ENCODE assay signal across 28 cellular contexts in the genomic region with DNA sequence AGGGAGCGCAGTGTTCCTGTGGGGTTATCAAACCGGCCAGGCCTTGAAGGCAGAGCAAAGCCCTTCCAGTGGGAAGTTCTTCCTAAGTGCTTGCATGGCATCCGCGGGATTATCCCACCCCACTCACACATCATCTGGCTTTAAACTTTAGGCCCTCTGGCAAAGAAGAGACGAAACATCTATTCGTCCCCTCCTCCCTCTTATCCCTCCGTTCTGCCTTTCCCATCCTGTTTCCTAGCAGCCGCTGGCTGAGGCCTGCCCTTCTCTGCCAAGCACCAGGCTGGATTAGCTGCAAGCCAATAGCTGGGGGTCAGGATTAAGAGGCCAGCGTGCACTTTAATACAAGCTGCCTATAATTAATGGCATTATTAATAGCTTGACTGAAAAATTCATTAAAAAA.
"Had no signal": no experiment of that assay in that cellular context is flagged by ENCODE, and none has a peak within 500 bp of the region (broad histone marks: within the 10 kb centered on the region; RNA-seq: fewer than 3 reads in every experiment).

No MANE protein-coding gene starts in this region.

- H3K4me3 Mint-ChIP-seq: activated naive CD4-positive, alpha-beta T cell treated with anti-CD3 and anti-CD28 coated beads for 36 hours; activated naive CD8-positive, alpha-beta T cell treated with anti-CD3 and anti-CD28 coated beads, Interleukin-2, amount 10 ng/mL, durations not matched to agents 7 days and 5 days; activated T-cell treated with anti-CD3 and anti-CD28 coated beads, Interleukin-2, amount 50 U/mL, for 4 hours; central memory CD8-positive, alpha-beta T cell; effector memory CD8-positive, alpha-beta T cell; mesothelial cell of epicardium; natural killer cell; stimulated activated memory B cell treated with anti-CD40 and anti-IgM and Interleukin-4, amounts not matched to agents 10 μg/mL and 1 μg/mL and 100 μg/mL, for 72 hours; T-cell; T-helper 2 cell treated with Interferon-gamma antibody and Interleukin-4, amounts not matched to agents 5 μg/mL and 100 μg/mL, for 36 hours had no signal

- H3K4me2 ChIP-seq: smooth muscle cell had no signal

- H3K4me1 ChIP-seq: breast epithelium, gastrocnemius medialis, heart left ventricle, lower lobe of right lung, parathyroid adenoma, stomach, suprapubic skin, tibial nerve, uterus had no signal

- FAIRE-seq: colon, endothelial cell of umbilical vein had no signal

- H3K4me1 Mint-ChIP-seq: activated naive CD8-positive, alpha-beta T cell treated with anti-CD3 and anti-CD28 coated beads, Interleukin-2, amount 10 ng/mL, durations not matched to agents 7 days and 5 days; central memory CD8-positive, alpha-beta T cell; natural killer cell; stimulated activated memory B cell treated with anti-CD40 and anti-IgM and Interleukin-4, amounts not matched to agents 10 μg/mL and 1 μg/mL and 100 μg/mL, for 72 hours; T-cell had no signal

- H2AFZ ChIP-seq: parathyroid adenoma had no signal

- H3K27me3 ChIP-seq: breast epithelium, gastrocnemius medialis, heart left ventricle, sigmoid colon, stomach, suprapubic skin, tibial nerve, uterus had no signal

- H3K79me2 ChIP-seq: parathyroid adenoma had no signal

- H3K36me3 ChIP-seq: breast epithelium, gastrocnemius medialis, heart left ventricle, lower lobe of right lung, sigmoid colon, stomach, suprapubic skin, tibial nerve, uterus had no signal

- H3K4me3 ChIP-seq: breast epithelium, gastrocnemius medialis, heart left ventricle, lower lobe of right lung, sigmoid colon, smooth muscle cell, stomach, suprapubic skin, tibial nerve, uterus had no signal

- H3K9me3 Mint-ChIP-seq: activated naive CD4-positive, alpha-beta T cell treated with anti-CD3 and anti-CD28 coated beads for 36 hours; activated naive CD8-positive, alpha-beta T cell treated with anti-CD3 and anti-CD28 coated beads, Interleukin-2, amount 10 ng/mL, durations not matched to agents 7 days and 5 days had no signal

- H3K9ac ChIP-seq: parathyroid adenoma had no signal

- H3K36me3 Mint-ChIP-seq: activated naive CD8-positive, alpha-beta T cell treated with anti-CD3 and anti-CD28 coated beads, Interleukin-2, amount 10 ng/mL, durations not matched to agents 7 days and 5 days; natural killer cell; stimulated activated memory B cell treated with anti-CD40 and anti-IgM and Interleukin-4, amounts not matched to agents 10 μg/mL and 1 μg/mL and 100 μg/mL, for 72 hours; T-cell had no signal

- H3K27ac ChIP-seq: breast epithelium, gastrocnemius medialis, heart left ventricle, lower lobe of right lung, parathyroid adenoma, sigmoid colon, stomach, suprapubic skin, tibial nerve, uterus, VCaP had no signal

- H3K9me3 ChIP-seq: breast epithelium, gastrocnemius medialis, heart left ventricle, lower lobe of right lung, stomach, suprapubic skin, tibial nerve, uterus had no signal

- H3K27ac Mint-ChIP-seq: activated naive CD4-positive, alpha-beta T cell treated with anti-CD3 and anti-CD28 coated beads for 36 hours; activated naive CD8-positive, alpha-beta T cell treated with anti-CD3 and anti-CD28 coated beads, Interleukin-2, amount 10 ng/mL, durations not matched to agents 7 days and 5 days; effector memory CD8-positive, alpha-beta T cell; mesothelial cell of epicardium; natural killer cell; stimulated activated memory B cell treated with anti-CD40 and anti-IgM and Interleukin-4, amounts not matched to agents 10 μg/mL and 1 μg/mL and 100 μg/mL, for 72 hours; T-cell; T-helper 2 cell treated with Interferon-gamma antibody and Interleukin-4, amounts not matched to agents 5 μg/mL and 100 μg/mL, for 36 hours had no signal

- DNase-seq: activated CD4-positive, alpha-beta T cell treated with anti-CD3 and anti-CD28 coated beads for 1 hour; activated CD8-positive, alpha-beta memory T cell treated with anti-CD3 and anti-CD28 coated beads, Interleukin-2, amount 50 U/mL, for 4 hours; activated naive CD4-positive, alpha-beta T cell treated with anti-CD3 and anti-CD28 coated beads for 36 hours; activated naive CD8-positive, alpha-beta T cell treated with anti-CD3 and anti-CD28 coated beads, Interleukin-2, amount 10 ng/mL, durations not matched to agents 7 days and 5 days; activated T-cell treated with anti-CD3 and anti-CD28 coated beads, Interleukin-2, amount 50 U/mL, for 4 hours; amniotic stem cell; effector memory CD8-positive, alpha-beta T cell; gastrocnemius medialis; heart left ventricle; lower lobe of right lung; natural killer cell; sigmoid colon; stimulated activated CD4-positive, alpha-beta T cell treated with anti-CD3 and anti-CD28 coated beads, Interleukin-15, amount 100 ng/mL, for 24 hours; stomach; T-cell; uterus had no signal

- H3K27me3 Mint-ChIP-seq: activated naive CD8-positive, alpha-beta T cell treated with anti-CD3 and anti-CD28 coated beads, Interleukin-2, amount 10 ng/mL, durations not matched to agents 7 days and 5 days; central memory CD8-positive, alpha-beta T cell; effector memory CD8-positive, alpha-beta T cell; stimulated activated memory B cell treated with anti-CD40 and anti-IgM and Interleukin-4, amounts not matched to agents 10 μg/mL and 1 μg/mL and 100 μg/mL, for 72 hours; T-cell had no signal
